Comparison of ENCODE assay signal across 8 cellular contexts in the genomic region with DNA sequence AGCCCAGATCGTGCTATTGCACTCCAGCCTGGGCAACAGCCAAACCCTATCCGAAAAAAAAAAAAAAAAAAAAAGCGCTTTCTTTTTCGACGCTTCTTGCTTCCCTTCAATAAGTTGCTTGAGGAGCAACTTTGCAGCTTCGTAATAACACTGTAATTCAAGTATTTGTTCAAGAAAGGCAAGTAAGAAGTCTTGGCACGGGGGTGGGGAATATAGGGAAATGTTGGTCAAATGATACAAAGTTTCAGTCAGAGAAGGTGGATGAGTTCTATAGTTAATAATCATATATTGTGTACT. TPM values are rescaled to one million over a fixed set of nuclear protein-coding genes. Genes with fewer than 3 reads are reported as not detected.
A peak's percentile ranks its signal among the peaks of the same experiment; 100 is the strongest.
DNase-seq lines count a peak whose midpoint lies in the region; ATAC-seq and TF ChIP-seq lines count a peak whose summit lies in the region.

No MANE protein-coding gene starts in this region.

- peak overlapping the region; percentile 94 for H3K27ac ChIP-seq in RWPE1
- H3K27ac ChIP-seq in esophagus (ENCODE audit: low read depth in 2 of 2, low read length in 1 of 2) = peak overlapping the region; percentile 90 to 96
- peak overlapping the region; percentile 84 for H3K27ac ChIP-seq in parathyroid adenoma

- H3K79me2 ChIP-seq in parathyroid adenoma = peaks cover 9% of the 10 kb centered on the region

- no peaks in the 10 kb centered on the region for H3K9me3 ChIP-seq in esophagus (ENCODE audit: control insufficient read depth in 2 of 2, insufficient read depth in 1 of 2, low read depth in 1 of 2, low read length in 1 of 2)
- H3K9me3 ChIP-seq in parathyroid adenoma (ENCODE audit: control insufficient read depth, low read length) = no peaks in the 10 kb centered on the region

- POLR2A ChIA-PET in RWPE1 (lab: Yijun Ruan, JAX; ENCODE audit: low non-redundant PET) = no interaction called here

- H3K36me3 ChIP-seq in esophagus (ENCODE audit: control insufficient read depth in 2 of 2, insufficient read depth in 2 of 2, low read length in 1 of 2) = no peaks in the 10 kb centered on the region
- no peaks in the 10 kb centered on the region for H3K36me3 ChIP-seq in parathyroid adenoma (ENCODE audit: control insufficient read depth, insufficient read depth, low read length)

- no peak overlapping the region for H3K9ac ChIP-seq in parathyroid adenoma

- CTCF ChIA-PET in RWPE1 (lab: Yijun Ruan, JAX) = interaction anchor here (1.2 kb wide), 2 partner anchors 9 to 105 kb away, joined by 3 to 4 read pairs; no protein-coding TSS in a partner anchor

- peak; percentile 24 for DNase-seq in ELR (ENCODE audit: low read depth)
- no peak for DNase-seq in RWPE1 (ENCODE audit: low spot score)
- DNase-seq in activated CD4-positive, CD25-positive, alpha-beta regulatory T cell (lab: John Stamatoyannopoulos, UW) = no peak
- DNase-seq in DMS79 treated with DMSO at 0.1 percent for 48 hours (lab: John Stamatoyannopoulos, UW) = no peak
- DNase-seq in activated gamma-delta T cell (lab: John Stamatoyannopoulos, UW) = no peak

- ATAC-seq in GM21576 (IDR thresholded peaks at IDR 0.05; ENCODE audit: unreplicated experiment) = no peak

- WGBS in esophagus, 2 donors = 4 to 6% methylated on average over 7 of the region's 7 CpGs

- peak overlapping the region; percentile 97 for H3K4me2 ChIP-seq in parathyroid adenoma (ENCODE audit: low read length)

- TF ChIP-seq CTCF in RWPE1 (conservative IDR thresholded peaks at IDR 0.05; ENCODE audit: low read depth) = no peak
- no peak for TF ChIP-seq CTCF in parathyroid adenoma (IDR thresholded peaks at IDR 0.05)

- H3K4me3 ChIP-seq in esophagus (ENCODE audit: low read depth in 1 of 2, low read length in 2 of 2) = peak overlapping the region; percentile 92 to 99
- H3K4me3 ChIP-seq in parathyroid adenoma (ENCODE audit: low read depth, low read length) = peak overlapping the region; percentile 79

- no peaks in the 10 kb centered on the region for H3K4me1 ChIP-seq in esophagus (ENCODE audit: control insufficient read depth in 2 of 2, insufficient read depth in 2 of 2, low read length in 1 of 2)
- H3K4me1 ChIP-seq in parathyroid adenoma = no peaks in the 10 kb centered on the region

- H3K27me3 ChIP-seq in esophagus (ENCODE audit: control insufficient read depth in 1 of 2, insufficient read depth in 2 of 2, low read length in 2 of 2) = no peaks in the 10 kb centered on the region
- H3K27me3 ChIP-seq in parathyroid adenoma (ENCODE audit: control insufficient read depth, insufficient read depth, low read length) = no peaks in the 10 kb centered on the region

- H2AFZ ChIP-seq in parathyroid adenoma = peak overlapping the region; percentile 81

RNA-seq across cellular contexts. Expression of gene PSMA5, which starts 0.9 kb away (rescaled TPM):
- polyA plus RNA-seq in esophagus = 10 to 100 TPM; 19.5 to 63.6 TPM

RNA-seq across cellular contexts. Expression of gene SORT1, which starts 29.4 kb away (rescaled TPM):
- 10 to 100 TPM; 25.3 to 34.9 TPM for polyA plus RNA-seq in esophagus

RNA-seq across cellular contexts. Expression of gene SYPL2, which starts 39.2 kb away (rescaled TPM):
- polyA plus RNA-seq in esophagus = under 1 TPM; 0.16 to 0.38 TPM

RNA-seq across cellular contexts. Expression of gene ATXN7L2, which starts 56.6 kb away (rescaled TPM):
- 1 to 10 TPM; 3.6 to 6.4 TPM for polyA plus RNA-seq in esophagus
